Comparison of ENCODE assay signal across 12 cellular contexts in genomic region chr17:50785942-50786570, GRCh38. TPM values are rescaled to one million over a fixed set of nuclear protein-coding genes. Genes with fewer than 3 reads are reported as not detected.
DNase-seq lines count a peak whose midpoint lies in the region; ATAC-seq, FAIRE-seq and TF ChIP-seq lines count a peak whose summit lies in the region.
"Had no signal": no experiment of that assay in that cellular context is flagged by ENCODE, and none has a peak within 500 bp of the region (broad histone marks: within the 10 kb centered on the region; RNA-seq: fewer than 3 reads in every experiment).

No MANE protein-coding gene starts in this region.

- H3K9me3 Mint-ChIP-seq in activated CD8-positive, alpha-beta T cell treated with anti-CD3 and anti-CD28 coated beads, Interleukin-2, amount 10 ng/mL, durations not matched to agents 7 days and 5 days (ENCODE audit: insufficient read depth), result no peaks in the 10 kb centered on the region
- H3K9me3 Mint-ChIP-seq: natural killer cell treated with Interleukin-12 subunit alpha and Interleukin-12 subunit beta and Interleukin-15 and Interleukin-18, amount 100 ng/mL, for 72 hours had no signal

- H3K9me1 ChIP-seq in keratinocyte (ENCODE audit: control insufficient read depth, extremely low read depth, insufficient read depth, low read length), result no peaks in the 10 kb centered on the region

- H3K4me3 Mint-ChIP-seq in activated CD8-positive, alpha-beta T cell treated with anti-CD3 and anti-CD28 coated beads, Interleukin-2, amount 10 ng/mL, durations not matched to agents 7 days and 5 days, result no peak overlapping the region
- H3K4me3 Mint-ChIP-seq: natural killer cell treated with Interleukin-12 subunit alpha and Interleukin-12 subunit beta and Interleukin-15 and Interleukin-18, amount 100 ng/mL, for 72 hours had no signal

- H3K4me2 ChIP-seq in keratinocyte (ENCODE audit: control insufficient read depth, extremely low read depth, insufficient read depth, low read depth, low read length), result peak overlapping the region; percentile 46

- H3K27me3 Mint-ChIP-seq in activated CD8-positive, alpha-beta T cell treated with anti-CD3 and anti-CD28 coated beads, Interleukin-2, amount 10 ng/mL, durations not matched to agents 7 days and 5 days (ENCODE audit: low read depth), result peaks cover 31% of the 10 kb centered on the region

- TF ChIP-seq CTCF in bronchial epithelial cell (IDR thresholded peaks at IDR 0.05; ENCODE audit: insufficient read depth, low read length, severe bottlenecking), result no peak
- no peak for TF ChIP-seq CTCF in keratinocyte (optimal IDR thresholded peaks at IDR 0.05 in 1 of 3, IDR thresholded peaks at IDR 0.05 in 1 of 3, conservative IDR thresholded peaks at IDR 0.05 in 1 of 3; ENCODE audit: extremely low read depth in 1 of 3, insufficient read depth in 2 of 3, low read length in 3 of 3)

- FAIRE-seq in bronchial epithelial cell (lab: Jason Lieb, UNC) (no peak), keratinocyte (lab: Jason Lieb, UNC) (peak; percentile 78)
- FAIRE-seq: GM12878 had no signal

- H3K27ac ChIP-seq in keratinocyte (ENCODE audit: control insufficient read depth, insufficient read depth, low read length), result peak overlapping the region; percentile 63
- H3K27ac ChIP-seq in temporal lobe (ENCODE audit: low read depth, low read length), result peak overlapping the region; percentile 69

- no peaks in the 10 kb centered on the region for H3K36me3 Mint-ChIP-seq in activated CD8-positive, alpha-beta T cell treated with anti-CD3 and anti-CD28 coated beads, Interleukin-2, amount 10 ng/mL, durations not matched to agents 7 days and 5 days (ENCODE audit: low read depth)
- H3K36me3 Mint-ChIP-seq: natural killer cell treated with Interleukin-12 subunit alpha and Interleukin-12 subunit beta and Interleukin-15 and Interleukin-18, amount 100 ng/mL, for 72 hours had no signal

- DNase-seq in DMS153 (lab: John Stamatoyannopoulos, UW) (peak; percentile 39), DMS153 treated with DMSO at 0.1 percent for 48 hours (lab: John Stamatoyannopoulos, UW; ENCODE audit: unreplicated experiment) (no peak), bronchial epithelial cell (ENCODE audit: low read depth) (peak; percentile 86), keratinocyte (ENCODE audit: low read depth, low spot score) (no peak)
- DNase-seq in activated CD8-positive, alpha-beta T cell treated with anti-CD3 and anti-CD28 coated beads, Interleukin-2, amount 10 ng/mL, durations not matched to agents 7 days and 5 days, result no peak
- DNase-seq: 8988T; activated CD8-positive, alpha-beta memory T cell treated with anti-CD3 and anti-CD28 coated beads for 24 hours had no signal

- POLR2A ChIA-PET in activated CD8-positive, alpha-beta T cell treated with anti-CD3 and anti-CD28 coated beads, Interleukin-2, amount 10 ng/mL, durations not matched to agents 7 days and 5 days (lab: Charles Lee), result no interaction called here

- H4K20me1 ChIP-seq in keratinocyte (ENCODE audit: control insufficient read depth, extremely low read depth, insufficient read depth, low read length), result no peaks in the 10 kb centered on the region

- ATAC-seq in GM19452 (IDR thresholded peaks at IDR 0.05; ENCODE audit: unreplicated experiment) (no peak), GM18867 (IDR thresholded peaks at IDR 0.05; ENCODE audit: unreplicated experiment) (no peak)
- ATAC-seq in activated CD8-positive, alpha-beta T cell treated with anti-CD3 and anti-CD28 coated beads, Interleukin-2, amount 10 ng/mL, durations not matched to agents 7 days and 5 days, result no peak
- ATAC-seq: GM12878; natural killer cell treated with Interleukin-12 subunit alpha and Interleukin-12 subunit beta and Interleukin-15 and Interleukin-18, amount 100 ng/mL, for 72 hours had no signal

- H3K27me3 ChIP-seq in bronchial epithelial cell (ENCODE audit: control insufficient read depth, insufficient read depth, low read length), result no peaks in the 10 kb centered on the region
- no peaks in the 10 kb centered on the region for H3K27me3 ChIP-seq in keratinocyte (ENCODE audit: control insufficient read depth, extremely low read depth, insufficient read depth, low read length)

- peaks cover 29% of the 10 kb centered on the region for H3K4me1 ChIP-seq in keratinocyte (ENCODE audit: control insufficient read depth, extremely low read depth, insufficient read depth, low read length)

- H3K36me3 ChIP-seq in bronchial epithelial cell (ENCODE audit: control insufficient read depth, insufficient read depth, low read length), result no peaks in the 10 kb centered on the region
- no peaks in the 10 kb centered on the region for H3K36me3 ChIP-seq in keratinocyte (ENCODE audit: control insufficient read depth in 2 of 2, extremely low read depth in 1 of 2, insufficient read depth in 2 of 2, low read length in 2 of 2)

- CTCF ChIA-PET in activated CD8-positive, alpha-beta T cell treated with anti-CD3 and anti-CD28 coated beads, Interleukin-2, amount 10 ng/mL, durations not matched to agents 7 days and 5 days (lab: Charles Lee), result interaction anchor here (1.1 to 4.9 kb wide), 2 partner anchors 30 to 63 kb away, joined by 3 to 24 read pairs; no protein-coding TSS in a partner anchor

- peak overlapping the region; percentile 74 for H2AFZ ChIP-seq in keratinocyte (ENCODE audit: control insufficient read depth, low read length)

- H3K4me3 ChIP-seq in bronchial epithelial cell (ENCODE audit: low read depth, low read length), result no peak overlapping the region
- H3K4me3 ChIP-seq in keratinocyte (ENCODE audit: control insufficient read depth in 2 of 3, extremely low read depth in 1 of 3, insufficient read depth in 2 of 3, low read depth in 1 of 3, low read length in 3 of 3), result no peak overlapping the region
- H3K4me3 ChIP-seq: GM12878 had no signal

- H3K9ac ChIP-seq in keratinocyte (ENCODE audit: control insufficient read depth, extremely low read depth, insufficient read depth, low read length), result peak overlapping the region; percentile 22

- dilution Hi-C loops in keratinocyte (cut with MboI; ENCODE audit: extremely low pct_ligation_motif_present, low sequenced_read_pairs), result no loop called here

- H3K79me2 ChIP-seq in keratinocyte (ENCODE audit: control insufficient read depth, insufficient read depth, low read length), result no peaks in the 10 kb centered on the region

- H3K9me3 ChIP-seq in keratinocyte (ENCODE audit: control insufficient read depth, low read depth, low read length), result no peaks in the 10 kb centered on the region

- H3K27ac Mint-ChIP-seq in activated CD8-positive, alpha-beta T cell treated with anti-CD3 and anti-CD28 coated beads, Interleukin-2, amount 10 ng/mL, durations not matched to agents 7 days and 5 days, result no peak overlapping the region
- H3K27ac Mint-ChIP-seq: natural killer cell treated with Interleukin-12 subunit alpha and Interleukin-12 subunit beta and Interleukin-15 and Interleukin-18, amount 100 ng/mL, for 72 hours had no signal

- H3K4me1 Mint-ChIP-seq in activated CD8-positive, alpha-beta T cell treated with anti-CD3 and anti-CD28 coated beads, Interleukin-2, amount 10 ng/mL, durations not matched to agents 7 days and 5 days (ENCODE audit: low read depth), result peaks cover 21% of the 10 kb centered on the region

RNA-seq across cellular contexts. Expression of gene ANKRD40CL, which starts 18.7 kb away (rescaled TPM):
- not detected in 2 replicates for total RNA-seq in bronchial epithelial cell
- not detected in 3 replicates for polyA plus RNA-seq in keratinocyte
- not detected for polyA plus RNA-seq in keratinocyte (2011; ENCODE audit: low read depth)
- polyA plus RNA-seq in keratinocyte (2011; cell fraction: cytosol; rRNA removed), result not detected in 2 replicates
- not detected in 2 replicates for polyA plus RNA-seq in keratinocyte (2011; cell fraction: nucleus; rRNA removed)
- not detected in 2 replicates for polyA plus RNA-seq in keratinocyte (2012; ENCODE audit: low replicate concordance)
- polyA minus RNA-seq in keratinocyte, result not detected in 3 replicates
- not detected for polyA minus RNA-seq in keratinocyte (2011; cell fraction: cytosol; rRNA and poly(A)+ RNA removed)
- not detected in 2 replicates for polyA minus RNA-seq in keratinocyte (2011; cell fraction: nucleus; rRNA and poly(A)+ RNA removed)
- not detected for total RNA-seq in temporal lobe
- not detected for total RNA-seq in activated CD8-positive, alpha-beta T cell treated with anti-CD3 and anti-CD28 coated beads, Interleukin-2, amount 10 ng/mL, durations not matched to agents 7 days and 5 days
- total RNA-seq: GM12878; natural killer cell treated with Interleukin-12 subunit alpha and Interleukin-12 subunit beta and Interleukin-15 and Interleukin-18, amount 100 ng/mL, for 72 hours had no signal
- polyA plus RNA-seq: GM12878 had no signal

RNA-seq across cellular contexts. Expression of gene WFIKKN2, which starts 49.3 kb away (rescaled TPM):
- total RNA-seq in bronchial epithelial cell (not detected in 2 replicates), temporal lobe (6.6 TPM)
- polyA plus RNA-seq in keratinocyte, result not detected in 3 replicates
- not detected for polyA plus RNA-seq in keratinocyte (2011; ENCODE audit: low read depth)
- not detected in 2 replicates for polyA plus RNA-seq in keratinocyte (2011; cell fraction: cytosol; rRNA removed)
- polyA plus RNA-seq in keratinocyte (2011; cell fraction: nucleus; rRNA removed), result not detected in 2 replicates
- not detected in 2 replicates for polyA plus RNA-seq in keratinocyte (2012; ENCODE audit: low replicate concordance)
- polyA minus RNA-seq in keratinocyte, result not detected in 3 replicates
- polyA minus RNA-seq in keratinocyte (2011; cell fraction: cytosol; rRNA and poly(A)+ RNA removed), result not detected
- not detected in 2 replicates for polyA minus RNA-seq in keratinocyte (2011; cell fraction: nucleus; rRNA and poly(A)+ RNA removed)
- total RNA-seq in activated CD8-positive, alpha-beta T cell treated with anti-CD3 and anti-CD28 coated beads, Interleukin-2, amount 10 ng/mL, durations not matched to agents 7 days and 5 days, result not detected
- total RNA-seq: natural killer cell treated with Interleukin-12 subunit alpha and Interleukin-12 subunit beta and Interleukin-15 and Interleukin-18, amount 100 ng/mL, for 72 hours had no signal
- polyA plus RNA-seq: GM12878 had no signal

Comparison
In these comparisons a context has a peak if more than half of its experiments do, and no peak if none do; other contexts are left out.
1. DNase-seq: peak in DMS153 (single experiment) and bronchial epithelial cell (single experiment); none in DMS153 treated with DMSO at 0.1 percent for 48 hours (single experiment), keratinocyte (single experiment) and activated CD8-positive, alpha-beta T cell treated with anti-CD3 and anti-CD28 coated beads, Interleukin-2, amount 10 ng/mL, durations not matched to agents 7 days and 5 days (single experiment).